In the genomic region with DNA sequence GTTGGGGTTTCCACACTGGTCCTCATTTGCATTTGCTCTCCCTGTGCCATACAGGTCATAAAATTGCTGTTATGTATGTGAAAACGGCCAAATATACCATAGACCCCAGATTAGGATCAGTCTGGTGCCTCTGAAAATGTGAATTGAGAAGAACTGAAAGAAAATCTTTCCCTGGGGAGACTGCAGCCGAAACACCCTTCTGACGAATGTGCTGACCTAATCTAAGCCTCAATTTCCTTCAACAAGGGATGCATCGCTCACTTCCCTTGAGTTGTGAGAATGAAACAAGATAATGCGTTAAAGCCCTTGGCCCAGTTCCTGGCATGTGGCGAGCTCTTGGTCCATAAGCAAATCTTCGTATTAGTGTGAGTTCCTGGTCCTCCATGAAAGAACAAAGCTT, we compare ENCODE assay signal across 17 cellular contexts. TPM values are rescaled to one million over a fixed set of nuclear protein-coding genes. Genes with fewer than 3 reads are reported as not detected.
DNase-seq lines count a peak whose midpoint lies in the region; ATAC-seq, FAIRE-seq and TF ChIP-seq lines count a peak whose summit lies in the region.
"Had no signal": no experiment of that assay in that cellular context is flagged by ENCODE, and none has a peak within 500 bp of the region (broad histone marks: within the 10 kb centered on the region; RNA-seq: fewer than 3 reads in every experiment).

No MANE protein-coding gene starts in this region.

- TF ChIP-seq EP300 in GM12878 (IDR thresholded peaks at IDR 0.05; ENCODE audit: borderline replicate concordance in 1 of 2, control insufficient read depth in 1 of 2, low read depth in 2 of 2, low read length in 2 of 2): peak; percentile 50 to 66; a peak in 3 of 4 replicates

- H3K36me3 ChIP-seq in CD8-positive, alpha-beta memory T cell (ENCODE audit: insufficient read depth, low read length): no peaks in the 10 kb centered on the region
- H3K36me3 ChIP-seq in GM12878 (ENCODE audit: control insufficient read depth in 2 of 2, insufficient read depth in 2 of 2, low read length in 1 of 2): no peaks in the 10 kb centered on the region
- H3K36me3 ChIP-seq: ascending aorta, gastrocnemius medialis had no signal

- no peak for TF ChIP-seq RAD21 in GM12878 (IDR thresholded peaks at IDR 0.05; ENCODE audit: insufficient read depth, low read depth, low read length)

- H3K4me3 ChIP-seq in CD8-positive, alpha-beta memory T cell (ENCODE audit: low read length): no peak overlapping the region
- no peak overlapping the region for H3K4me3 ChIP-seq in GM12878
- H3K4me3 ChIP-seq: ascending aorta, gastrocnemius medialis had no signal

- FAIRE-seq in GM12878 (lab: Jason Lieb, UNC) (no peak), D721Med (lab: Jason Lieb, UNC) (no peak)

- H3K27me3 Mint-ChIP-seq in CD8-positive, alpha-beta memory T cell: no peaks in the 10 kb centered on the region
- no peaks in the 10 kb centered on the region for H3K27me3 Mint-ChIP-seq in natural killer cell treated with Interleukin-12 subunit alpha and Interleukin-12 subunit beta and Interleukin-15 and Interleukin-18, amount 100 ng/mL, for 72 hours
- H3K27me3 Mint-ChIP-seq: stimulated activated naive CD8-positive, alpha-beta T cell treated with anti-CD3 and anti-CD28 coated beads, Interleukin-15, Interleukin-2, amounts not matched to agents 100 ng/mL and 50 ng/mL, for 24 hours had no signal

- H3K9me3 Mint-ChIP-seq in CD8-positive, alpha-beta memory T cell: no peaks in the 10 kb centered on the region
- H3K9me3 Mint-ChIP-seq in natural killer cell treated with Interleukin-12 subunit alpha and Interleukin-12 subunit beta and Interleukin-15 and Interleukin-18, amount 100 ng/mL, for 72 hours: peaks cover 4% of the 10 kb centered on the region

- intact Hi-C loops in GM12878 (cut with micrococcal nuclease; ENCODE audit: unreplicated experiment): no loop called here

- peak overlapping the region; percentile 21; the same call in 1 of the 2 replicates for H2AFZ ChIP-seq in GM12878 (ENCODE audit: control insufficient read depth, low read depth, low read length)

- POLR2A ChIA-PET in CD8-positive, alpha-beta memory T cell (lab: Charles Lee): no interaction called here
- POLR2A ChIA-PET in GM12878 (lab: Charles Lee): no interaction called here

- peaks cover 8 to 43% (median 18%) of the 10 kb centered on the region in 3 donors for H3K36me3 Mint-ChIP-seq in CD8-positive, alpha-beta memory T cell
- H3K36me3 Mint-ChIP-seq in natural killer cell treated with Interleukin-12 subunit alpha and Interleukin-12 subunit beta and Interleukin-15 and Interleukin-18, amount 100 ng/mL, for 72 hours: peaks cover 37% of the 10 kb centered on the region

- peak overlapping the region; percentile 7 to 91 (median 76) for H3K27ac Mint-ChIP-seq in CD8-positive, alpha-beta memory T cell
- H3K27ac Mint-ChIP-seq in natural killer cell treated with Interleukin-12 subunit alpha and Interleukin-12 subunit beta and Interleukin-15 and Interleukin-18, amount 100 ng/mL, for 72 hours: peak overlapping the region; percentile 89 to 92
- H3K27ac Mint-ChIP-seq: stimulated activated naive CD8-positive, alpha-beta T cell treated with anti-CD3 and anti-CD28 coated beads, Interleukin-15, Interleukin-2, amounts not matched to agents 100 ng/mL and 50 ng/mL, for 24 hours had no signal

- H3K4me1 ChIP-seq in CD8-positive, alpha-beta memory T cell (ENCODE audit: insufficient read depth, low read length): no peaks in the 10 kb centered on the region
- H3K4me1 ChIP-seq in GM12878 (ENCODE audit: control insufficient read depth, insufficient read depth, low read length): peaks cover 2% of the 10 kb centered on the region; the same call in 1 of the 2 replicates
- H3K4me1 ChIP-seq: ascending aorta, gastrocnemius medialis had no signal

- H3K9ac ChIP-seq in GM12878 (ENCODE audit: control insufficient read depth, insufficient read depth, low read length): no peak overlapping the region

- H3K27ac ChIP-seq in CD8-positive, alpha-beta memory T cell (ENCODE audit: low read depth, low read length): no peak overlapping the region
- 0 out of 2 replicates have a peak overlapping the region, but pooled peaks have one; percentile 1 for H3K27ac ChIP-seq in GM12878 (ENCODE audit: control insufficient read depth, insufficient read depth)
- H3K27ac ChIP-seq: ascending aorta, gastrocnemius medialis had no signal

- SMC1A ChIA-PET in GM12878 (lab: Charles Lee; ENCODE audit: uncharacterized antibody, unreplicated experiment): interaction anchor here (0.7 to 1.5 kb wide), 10 partner anchors 8 to 339 kb away, joined by 3 to 5 read pairs (median 3); no protein-coding TSS in a partner anchor

- no peaks in the 10 kb centered on the region for H3K79me2 ChIP-seq in GM12878 (ENCODE audit: control insufficient read depth, insufficient read depth, low read length)

- WGBS in GM12878 (ENCODE audit: insufficient coverage, insufficient replicate concordance, low lambda C conversion rate, missing lambda C conversion rate): 1% methylated on average over 7 of the region's 7 CpGs

- peaks cover 58 to 88% (median 82%) of the 10 kb centered on the region in 3 donors for H3K4me1 Mint-ChIP-seq in CD8-positive, alpha-beta memory T cell
- peaks cover 63 to 72% of the 10 kb centered on the region in 2 donors for H3K4me1 Mint-ChIP-seq in natural killer cell treated with Interleukin-12 subunit alpha and Interleukin-12 subunit beta and Interleukin-15 and Interleukin-18, amount 100 ng/mL, for 72 hours (ENCODE audit: low read depth in 2 of 2)

- in situ Hi-C loops in GM12878 (cut with MboI): no loop called here

- no peak for TF ChIP-seq CTCF in GM12878 (IDR thresholded peaks at IDR 0.05 in 2 of 3, conservative IDR thresholded peaks at IDR 0.05 in 1 of 3; ENCODE audit: control insufficient read depth in 2 of 3, extremely low read depth in 1 of 3, insufficient read depth in 1 of 3, low read depth in 3 of 3, low read length in 3 of 3)
- no peak for TF ChIP-seq CTCF in D721Med (IDR thresholded peaks at IDR 0.05; ENCODE audit: insufficient read depth, missing control alignments)

- peak overlapping the region; percentile 12; the same call in 1 of the 2 replicates for H3K4me2 ChIP-seq in GM12878 (ENCODE audit: control insufficient read depth, insufficient read depth)

- peak overlapping the region in 4 of 7 donors; percentile 17 to 61 (median 30) for H3K4me3 Mint-ChIP-seq in CD8-positive, alpha-beta memory T cell
- H3K4me3 Mint-ChIP-seq in natural killer cell treated with Interleukin-12 subunit alpha and Interleukin-12 subunit beta and Interleukin-15 and Interleukin-18, amount 100 ng/mL, for 72 hours: peak overlapping the region; percentile 82
- H3K4me3 Mint-ChIP-seq: stimulated activated naive CD8-positive, alpha-beta T cell treated with anti-CD3 and anti-CD28 coated beads, Interleukin-15, Interleukin-2, amounts not matched to agents 100 ng/mL and 50 ng/mL, for 24 hours had no signal

- H3K27me3 ChIP-seq in CD8-positive, alpha-beta memory T cell (ENCODE audit: insufficient read depth, low read length, poor library complexity, severe bottlenecking): no peaks in the 10 kb centered on the region
- H3K27me3 ChIP-seq in GM12878 (replicated peaks in 1 of 2; ENCODE audit: control insufficient read depth in 2 of 2, insufficient read depth in 2 of 2, low read length in 1 of 2): no peaks in the 10 kb centered on the region
- H3K27me3 ChIP-seq: ascending aorta, gastrocnemius medialis had no signal

- ATAC-seq in GM21390 (IDR thresholded peaks at IDR 0.05; ENCODE audit: unreplicated experiment): peak; percentile 57
- ATAC-seq in GM12878: peak; percentile 91
- peak; percentile 71 to 77 for ATAC-seq in natural killer cell treated with Interleukin-12 subunit alpha and Interleukin-12 subunit beta and Interleukin-15 and Interleukin-18, amount 100 ng/mL, for 72 hours
- no peak for ATAC-seq in HG02938 (IDR thresholded peaks at IDR 0.05; ENCODE audit: unreplicated experiment)
- ATAC-seq in GM21423 (IDR thresholded peaks at IDR 0.05; ENCODE audit: unreplicated experiment): no peak
- ATAC-seq: gastrocnemius medialis had no signal

- no TSS peak for BruUV-seq in GM12878 (replicated peaks; lab: Mats Ljungman, UMichigan)

- DNase-seq in CD8-positive, alpha-beta memory T cell: no peak
- peak; percentile 37 for DNase-seq in GM12878 (ENCODE audit: low read depth, low spot score)
- no peak for DNase-seq in natural killer cell treated with Interleukin-12 subunit alpha and Interleukin-12 subunit beta and Interleukin-15 and Interleukin-18, amount 100 ng/mL, for 72 hours (ENCODE audit: low spot score)
- DNase-seq in D721Med (ENCODE audit: insufficient read length, low spot score): no peak
- DNase-seq in NCI-H446 (lab: John Stamatoyannopoulos, UW): no peak
- DNase-seq: activated CD8-positive, alpha-beta memory T cell treated with anti-CD3 and anti-CD28 coated beads, Interleukin-2, amount 50 U/mL, for 4 hours; gastrocnemius medialis; Kasumi-1; NCI-H2029; retina; SHP77 treated with DMSO at 0.1 percent for 48 hours; stimulated activated CD4-positive, alpha-beta T cell treated with anti-CD3 and anti-CD28 coated beads, Interleukin-4, amount 100 ng/mL, for 4 hours had no signal

- TF ChIP-seq POLR2A in GM12878 (IDR thresholded peaks at IDR 0.05; ENCODE audit: low read depth, low read length): no peak

- CTCF ChIA-PET in CD8-positive, alpha-beta memory T cell (lab: Charles Lee): no interaction called here
- CTCF ChIA-PET in GM12878 (lab: Yijun Ruan, JAX): interaction anchor here (0.6 to 1.2 kb wide), 4 partner anchors 12 to 22 kb away, joined by 3 to 4 read pairs (median 3); no protein-coding TSS in a partner anchor

- H4K20me1 ChIP-seq in GM12878 (ENCODE audit: control insufficient read depth, insufficient read depth): no peaks in the 10 kb centered on the region

- RAD21 ChIA-PET in GM12878 (lab: Charles Lee; ENCODE audit: unreplicated experiment): interaction anchor here (0.9 to 1.6 kb wide), 4 partner anchors 35 to 112 kb away, joined by 3 to 5 read pairs (median 3); no protein-coding TSS in a partner anchor

- no peaks in the 10 kb centered on the region for H3K9me3 ChIP-seq in CD8-positive, alpha-beta memory T cell (ENCODE audit: low read length)
- H3K9me3 ChIP-seq in GM12878 (replicated peaks; ENCODE audit: control insufficient read depth, insufficient read depth, low read length): no peaks in the 10 kb centered on the region; the same call in 2 of the 3 replicates
- H3K9me3 ChIP-seq: ascending aorta, gastrocnemius medialis had no signal

RNA-seq across cellular contexts. Expression of a gene that starts 49.6 kb away (rescaled TPM):
- total RNA-seq in CD8-positive, alpha-beta memory T cell: 100 to 1,000 TPM; 204 to 217 TPM
- polyA plus RNA-seq in CD8-positive, alpha-beta memory T cell: 210 TPM
- total RNA-seq in GM12878 (2013; cell fraction: nucleolus; rRNA removed): 47.2 and 48.0 TPM in 2 replicates
- total RNA-seq in GM12878 (2014; rRNA removed): 336 and 339 TPM in 2 replicates
- total RNA-seq in GM12878 (2014; rRNA removed; fragmentation: Illumina TruSeq; extraction: Trizol): 385 and 416 TPM in 2 replicates
- total RNA-seq in GM12878 (2021): 248 and 265 TPM in 2 replicates
- 131 TPM for polyA plus RNA-seq in GM12878 (2011; ENCODE audit: low read depth)
- 333 and 409 TPM in 2 replicates for polyA plus RNA-seq in GM12878 (2011; rRNA removed)
- polyA plus RNA-seq in GM12878 (2011; cell fraction: cytosol; rRNA removed): 73.1 and 85.9 TPM in 2 replicates
- 93.8 and 105 TPM in 2 replicates for polyA plus RNA-seq in GM12878 (2011; cell fraction: nucleus; rRNA removed)
- polyA plus RNA-seq in GM12878 (2012): 275 and 280 TPM in 2 replicates
- 331 and 366 TPM in 2 replicates for polyA plus RNA-seq in GM12878 (2014; fragmentation: Illumina TruSeq; extraction: Trizol)
- polyA plus RNA-seq in GM12878 (2014; fragmentation: Nextera tagmentation; extraction: Ambion mirVana): 100 to 1,000 TPM; 358 to 395 TPM
- polyA plus RNA-seq in GM12878 (2014; rRNA removed): 328 and 371 TPM in 2 replicates
- polyA plus RNA-seq in GM12878 (2016; fragmentation: Nextera tagmentation; extraction: Ambion mirVana): 100 to 1,000 TPM; 512 to 540 TPM
- 56.6 and 115 TPM in 2 replicates for polyA minus RNA-seq in GM12878 (2011; rRNA and poly(A)+ RNA removed)
- 114 and 128 TPM in 2 replicates for polyA minus RNA-seq in GM12878 (2011; cell fraction: cytosol; rRNA and poly(A)+ RNA removed)
- 34.3 and 53.4 TPM in 2 replicates for polyA minus RNA-seq in GM12878 (2011; cell fraction: nucleus; rRNA and poly(A)+ RNA removed)
- 100 to 1,000 TPM; 146 to 160 TPM for total RNA-seq in natural killer cell treated with Interleukin-12 subunit alpha and Interleukin-12 subunit beta and Interleukin-15 and Interleukin-18, amount 100 ng/mL, for 72 hours

Comparison
In these comparisons a context has a peak if more than half of its experiments do, and no peak if none do; other contexts are left out.
1. ATAC-seq: peak in GM21390 (single experiment), GM12878 (single experiment) and natural killer cell treated with Interleukin-12 subunit alpha and Interleukin-12 subunit beta and Interleukin-15 and Interleukin-18, amount 100 ng/mL, for 72 hours (2 of 2); none in HG02938 (single experiment) and GM21423 (single experiment).